12 cellular contexts compared by ENCODE assay signal in the genomic region with DNA sequence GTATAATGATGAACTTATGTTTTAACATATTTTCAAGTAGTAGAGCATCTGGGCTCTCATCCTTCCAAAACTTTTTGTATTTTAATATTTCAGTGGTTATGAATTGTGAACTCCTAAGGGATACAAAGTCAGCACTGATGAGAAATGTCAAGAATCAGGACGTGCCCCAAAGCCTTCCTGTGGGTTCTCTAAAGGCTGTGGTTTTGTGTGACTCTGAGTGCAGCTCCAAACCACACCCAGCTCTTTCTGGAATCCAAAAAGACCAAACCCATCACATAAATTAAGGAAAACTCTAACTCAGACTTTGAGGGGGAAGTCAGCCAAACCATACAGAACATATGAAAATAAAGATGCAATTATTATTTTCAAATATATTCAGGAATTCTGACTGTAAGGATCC. TPM values are rescaled to one million over a fixed set of nuclear protein-coding genes. Genes with fewer than 3 reads are reported as not detected.
DNase-seq lines count a peak whose midpoint lies in the region; ATAC-seq, FAIRE-seq and TF ChIP-seq lines count a peak whose summit lies in the region.
"Had no signal": no experiment of that assay in that cellular context is flagged by ENCODE, and none has a peak within 500 bp of the region (broad histone marks: within the 10 kb centered on the region; RNA-seq: fewer than 3 reads in every experiment).

No MANE protein-coding gene starts in this region.

- H3K36me3 Mint-ChIP-seq in mesothelial cell of epicardium, result peaks cover 27% of the 10 kb centered on the region

- no peak overlapping the region for H3K4me2 ChIP-seq in GM12878 (ENCODE audit: control insufficient read depth, insufficient read depth)

- H3K79me2 ChIP-seq in GM12878 (ENCODE audit: control insufficient read depth, insufficient read depth, low read length), result peaks cover 8% of the 10 kb centered on the region

- TF ChIP-seq CTCF in AG09309 (IDR thresholded peaks at IDR 0.05; ENCODE audit: control insufficient read depth, insufficient read depth, low read depth, low read length, missing control alignments), result no peak
- TF ChIP-seq CTCF in GM12878 (IDR thresholded peaks at IDR 0.05 in 2 of 3, conservative IDR thresholded peaks at IDR 0.05 in 1 of 3; ENCODE audit: control insufficient read depth in 2 of 3, extremely low read depth in 1 of 3, insufficient read depth in 1 of 3, low read depth in 3 of 3, low read length in 3 of 3), result no peak
- no peak for TF ChIP-seq CTCF in mesothelial cell of epicardium (IDR thresholded peaks at IDR 0.05; ENCODE audit: unreplicated experiment)

- H3K4me1 ChIP-seq in GM12878 (ENCODE audit: control insufficient read depth, insufficient read depth, low read length), result peaks cover 13% of the 10 kb centered on the region

- TF ChIP-seq POLR2A in GM12878 (IDR thresholded peaks at IDR 0.05; ENCODE audit: low read depth, low read length) (no peak), GM18505 (IDR thresholded peaks at IDR 0.05; ENCODE audit: borderline replicate concordance, extremely low read depth, insufficient read depth, insufficient read length) (no peak)

- no peak overlapping the region for H3K4me3 Mint-ChIP-seq in mesothelial cell of epicardium

- 0 out of 2 replicates have a peak, but pooled peaks cover 2% of the 10 kb centered on the region for H4K20me1 ChIP-seq in GM12878 (ENCODE audit: control insufficient read depth, insufficient read depth)

- H3K27me3 Mint-ChIP-seq in mesothelial cell of epicardium (ENCODE audit: low read depth), result no peaks in the 10 kb centered on the region

- 0% methylated on average over 1 of the region's 1 CpG for WGBS in GM12878 (ENCODE audit: insufficient coverage, insufficient replicate concordance, low lambda C conversion rate, missing lambda C conversion rate)

- no peaks in the 10 kb centered on the region for H3K9me3 Mint-ChIP-seq in mesothelial cell of epicardium

- ATAC-seq in GM12878 (no peak), GM18511 (IDR thresholded peaks at IDR 0.05; ENCODE audit: unreplicated experiment) (no peak), GM19035 (IDR thresholded peaks at IDR 0.05; ENCODE audit: unreplicated experiment) (no peak), GM18505 (IDR thresholded peaks at IDR 0.05; ENCODE audit: unreplicated experiment) (no peak), HG02970 (IDR thresholded peaks at IDR 0.05; ENCODE audit: low FRiP score, unreplicated experiment) (no peak)

- H3K27ac ChIP-seq in GM12878 (ENCODE audit: control insufficient read depth, insufficient read depth), result peak overlapping the region; percentile 45

- SMC1A ChIA-PET in GM12878 (lab: Charles Lee; ENCODE audit: uncharacterized antibody, unreplicated experiment), result interaction anchor here (1.3 to 2.0 kb wide), 4 partner anchors 8 to 109 kb away, joined by 3 to 8 read pairs (median 6); no protein-coding TSS in a partner anchor

- in situ Hi-C loops in GM12878 (cut with MboI), result no loop called here

- POLR2A ChIA-PET in GM12878 (lab: Charles Lee), result no interaction called here

- no peak for TF ChIP-seq EP300 in GM12878 (IDR thresholded peaks at IDR 0.05; ENCODE audit: borderline replicate concordance in 1 of 2, control insufficient read depth in 1 of 2, low read depth in 2 of 2, low read length in 2 of 2)

- RAD21 ChIA-PET in GM12878 (lab: Charles Lee; ENCODE audit: unreplicated experiment), result interaction anchor here (1.2 kb wide), 1 partner anchor 50 kb away, joined by 3 read pairs; no protein-coding TSS in a partner anchor

- peaks cover 7% of the 10 kb centered on the region for H3K4me1 Mint-ChIP-seq in mesothelial cell of epicardium

- FAIRE-seq in GM12878 (lab: Jason Lieb, UNC), result no peak

- CTCF ChIA-PET in GM12878 (lab: Yijun Ruan, JAX), result interaction anchor here (0.8 to 2.0 kb wide), 4 partner anchors 24 to 109 kb away, joined by 3 to 5 read pairs (median 3); no protein-coding TSS in a partner anchor

- intact Hi-C loops in GM12878 (cut with micrococcal nuclease; ENCODE audit: unreplicated experiment), result loop anchor here (5.0 kb wide), 1 partner anchor 35 kb away; no protein-coding TSS in a partner anchor

- TF ChIP-seq RAD21 in GM12878 (IDR thresholded peaks at IDR 0.05; ENCODE audit: insufficient read depth, low read depth, low read length), result no peak

- H3K27me3 ChIP-seq in GM12878 (replicated peaks in 1 of 2; ENCODE audit: control insufficient read depth in 2 of 2, insufficient read depth in 2 of 2, low read length in 1 of 2), result no peaks in the 10 kb centered on the region

- peaks cover 4 to 35% of the 10 kb centered on the region in 2 experiments for H3K36me3 ChIP-seq in GM12878 (ENCODE audit: control insufficient read depth in 2 of 2, insufficient read depth in 2 of 2, low read length in 1 of 2)

- no peak overlapping the region for H3K9ac ChIP-seq in GM12878 (ENCODE audit: control insufficient read depth, insufficient read depth, low read length)

- DNase-seq in AG09309 (ENCODE audit: low read depth), result peak; percentile 25
- peak; percentile 19 for DNase-seq in Jurkat, Clone E6-1 (ENCODE audit: low read depth, low spot score)
- no peak for DNase-seq in GM12878 (ENCODE audit: low read depth, low spot score)
- no peak for DNase-seq in mesothelial cell of epicardium (ENCODE audit: low spot score in 2 of 2, unreplicated experiment in 2 of 2)
- DNase-seq: DMS153; erythroblast; Karpas-422; stimulated activated CD4-positive, alpha-beta T cell treated with anti-CD3 and anti-CD28 coated beads, Interleukin-4, amount 100 ng/mL, for 1 hour had no signal

- no TSS peak for BruUV-seq in GM12878 (replicated peaks; lab: Mats Ljungman, UMichigan)

- H3K9me3 ChIP-seq in GM12878 (replicated peaks; ENCODE audit: control insufficient read depth, insufficient read depth, low read length), result no peaks in the 10 kb centered on the region

- no peak overlapping the region for H2AFZ ChIP-seq in GM12878 (ENCODE audit: control insufficient read depth, low read depth, low read length)

- H3K27ac Mint-ChIP-seq in mesothelial cell of epicardium, result peak overlapping the region; percentile 4

- H3K4me3 ChIP-seq in AG09309 (ENCODE audit: control insufficient read depth, low read depth, low read length) (no peak overlapping the region), GM12878 (0 out of 2 replicates have a peak overlapping the region, but pooled peaks have one; percentile 29)
- no peak overlapping the region for H3K4me3 ChIP-seq in Jurkat, Clone E6-1 (ENCODE audit: low read length)

TF ChIP-seq in GM12878, 131 proteins besides CTCF, POLR2A, EP300 and RAD21 (continues in another document):
- TF ChIP-seq, protein P1, sequence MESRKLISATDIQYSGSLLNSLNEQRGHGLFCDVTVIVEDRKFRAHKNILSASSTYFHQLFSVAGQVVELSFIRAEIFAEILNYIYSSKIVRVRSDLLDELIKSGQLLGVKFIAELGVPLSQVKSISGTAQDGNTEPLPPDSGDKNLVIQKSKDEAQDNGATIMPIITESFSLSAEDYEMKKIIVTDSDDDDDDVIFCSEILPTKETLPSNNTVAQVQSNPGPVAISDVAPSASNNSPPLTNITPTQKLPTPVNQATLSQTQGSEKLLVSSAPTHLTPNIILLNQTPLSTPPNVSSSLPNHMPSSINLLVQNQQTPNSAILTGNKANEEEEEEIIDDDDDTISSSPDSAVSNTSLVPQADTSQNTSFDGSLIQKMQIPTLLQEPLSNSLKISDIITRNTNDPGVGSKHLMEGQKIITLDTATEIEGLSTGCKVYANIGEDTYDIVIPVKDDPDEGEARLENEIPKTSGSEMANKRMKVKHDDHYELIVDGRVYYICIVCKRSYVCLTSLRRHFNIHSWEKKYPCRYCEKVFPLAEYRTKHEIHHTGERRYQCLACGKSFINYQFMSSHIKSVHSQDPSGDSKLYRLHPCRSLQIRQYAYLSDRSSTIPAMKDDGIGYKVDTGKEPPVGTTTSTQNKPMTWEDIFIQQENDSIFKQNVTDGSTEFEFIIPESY (IDR thresholded peaks at IDR 0.05), result no peak
- TF ChIP-seq NBN (IDR thresholded peaks at IDR 0.05), result no peak

RNA-seq across cellular contexts. Expression of a gene that starts 40.8 kb away (rescaled TPM):
- polyA plus RNA-seq in Jurkat, Clone E6-1 (2012; ENCODE audit: insufficient read depth, insufficient read length), result 17.1 TPM
- total RNA-seq in GM12878 (2013; cell fraction: nucleolus; rRNA removed), result 17.9 and 19.4 TPM in 2 replicates
- 22.8 and 26.6 TPM in 2 replicates for total RNA-seq in GM12878 (2014; rRNA removed)
- 33.4 and 34.6 TPM in 2 replicates for total RNA-seq in GM12878 (2014; rRNA removed; fragmentation: Illumina TruSeq; extraction: Trizol)
- 19.7 and 20.4 TPM in 2 replicates for total RNA-seq in GM12878 (2021)
- 11.8 TPM for polyA plus RNA-seq in GM12878 (2011; ENCODE audit: low read depth)
- 21.1 and 27.5 TPM in 2 replicates for polyA plus RNA-seq in GM12878 (2011; rRNA removed)
- polyA plus RNA-seq in GM12878 (2011; cell fraction: cytosol; rRNA removed), result 11.3 and 11.4 TPM in 2 replicates
- polyA plus RNA-seq in GM12878 (2011; cell fraction: nucleus; rRNA removed), result 7.2 and 8.2 TPM in 2 replicates
- polyA plus RNA-seq in GM12878 (2012), result 12.9 and 13.9 TPM in 2 replicates
- 22.2 and 26.0 TPM in 2 replicates for polyA plus RNA-seq in GM12878 (2014; fragmentation: Illumina TruSeq; extraction: Trizol)
- polyA plus RNA-seq in GM12878 (2014; fragmentation: Nextera tagmentation; extraction: Ambion mirVana), result 10 to 100 TPM; 18.5 to 20.7 TPM
- 16.5 and 20.0 TPM in 2 replicates for polyA plus RNA-seq in GM12878 (2014; rRNA removed)
- polyA plus RNA-seq in GM12878 (2016; fragmentation: Nextera tagmentation; extraction: Ambion mirVana), result 10 to 100 TPM; 20.2 to 22.0 TPM
- polyA minus RNA-seq in GM12878 (2011; rRNA and poly(A)+ RNA removed), result 22.7 and 27.6 TPM in 2 replicates
- polyA minus RNA-seq in GM12878 (2011; cell fraction: cytosol; rRNA and poly(A)+ RNA removed), result 9.6 and 10.7 TPM in 2 replicates
- polyA minus RNA-seq in GM12878 (2011; cell fraction: nucleus; rRNA and poly(A)+ RNA removed), result 5.0 and 6.0 TPM in 2 replicates
- total RNA-seq in mesothelial cell of epicardium, result 24.3 to 24.5 TPM (median 24.4 TPM) in 3 replicates

RNA-seq across cellular contexts. Expression of a gene that starts 49.8 kb away (rescaled TPM):
- 15.4 TPM for polyA plus RNA-seq in Jurkat, Clone E6-1 (2012; ENCODE audit: insufficient read depth, insufficient read length)
- total RNA-seq in GM12878 (2013; cell fraction: nucleolus; rRNA removed), result 47.6 and 51.1 TPM in 2 replicates
- total RNA-seq in GM12878 (2014; rRNA removed), result 23.4 and 24.2 TPM in 2 replicates
- total RNA-seq in GM12878 (2014; rRNA removed; fragmentation: Illumina TruSeq; extraction: Trizol), result 12.7 and 15.3 TPM in 2 replicates
- total RNA-seq in GM12878 (2021), result 77.5 and 79.0 TPM in 2 replicates
- polyA plus RNA-seq in GM12878 (2011; ENCODE audit: low read depth), result 50.1 TPM
- polyA plus RNA-seq in GM12878 (2011; rRNA removed), result 29.6 and 36.5 TPM in 2 replicates
- 36.7 and 49.7 TPM in 2 replicates for polyA plus RNA-seq in GM12878 (2011; cell fraction: cytosol; rRNA removed)
- polyA plus RNA-seq in GM12878 (2011; cell fraction: nucleus; rRNA removed), result 16.8 and 18.8 TPM in 2 replicates
- polyA plus RNA-seq in GM12878 (2012), result 58.2 and 65.9 TPM in 2 replicates
- 66.7 and 68.8 TPM in 2 replicates for polyA plus RNA-seq in GM12878 (2014; fragmentation: Illumina TruSeq; extraction: Trizol)
- 10 to 100 TPM; 22.4 to 23.3 TPM for polyA plus RNA-seq in GM12878 (2014; fragmentation: Nextera tagmentation; extraction: Ambion mirVana)
- 42.6 and 45.5 TPM in 2 replicates for polyA plus RNA-seq in GM12878 (2014; rRNA removed)
- polyA plus RNA-seq in GM12878 (2016; fragmentation: Nextera tagmentation; extraction: Ambion mirVana), result 10 to 100 TPM; 50.2 to 50.8 TPM
- polyA minus RNA-seq in GM12878 (2011; rRNA and poly(A)+ RNA removed), result 48.3 and 58.3 TPM in 2 replicates
- polyA minus RNA-seq in GM12878 (2011; cell fraction: cytosol; rRNA and poly(A)+ RNA removed), result 25.8 and 27.2 TPM in 2 replicates
- polyA minus RNA-seq in GM12878 (2011; cell fraction: nucleus; rRNA and poly(A)+ RNA removed), result 10.3 and 16.8 TPM in 2 replicates
- 78.3 to 81.4 TPM (median 78.9 TPM) in 3 replicates for total RNA-seq in mesothelial cell of epicardium

Comparison
In these comparisons a context has a peak if more than half of its experiments do, and no peak if none do; other contexts are left out.
1. DNase-seq: peak in AG09309 (single experiment) and Jurkat, Clone E6-1 (single experiment); none in GM12878 (single experiment) and mesothelial cell of epicardium (0 of 2).